In genomic region chr18:6731197-6731596, GRCh38 we compare ENCODE assay signal across 11 cellular contexts. TPM values are rescaled to one million over a fixed set of nuclear protein-coding genes. Genes with fewer than 3 reads are reported as not detected.
DNase-seq lines count a peak whose midpoint lies in the region; ATAC-seq and TF ChIP-seq lines count a peak whose summit lies in the region.
"Had no signal": no experiment of that assay in that cellular context is flagged by ENCODE, and none has a peak within 500 bp of the region (broad histone marks: within the 10 kb centered on the region; RNA-seq: fewer than 3 reads in every experiment).

No MANE protein-coding gene starts in this region.

- CTCF ChIA-PET in CD8-positive, alpha-beta T cell (lab: Charles Lee), result no interaction called here

- H3K27ac ChIP-seq in gastrocnemius medialis (peak overlapping the region; percentile 80 to 88 (median 88)), right lobe of liver (no peak overlapping the region)
- no peak overlapping the region for H3K27ac ChIP-seq in CD8-positive, alpha-beta T cell (ENCODE audit: low read depth, low read length)
- H3K27ac ChIP-seq: HL-60 had no signal

- H3K4me1 ChIP-seq in gastrocnemius medialis (peaks cover 11 to 35% of the 10 kb centered on the region in 2 donors), right lobe of liver (no peaks in the 10 kb centered on the region)
- no peaks in the 10 kb centered on the region for H3K4me1 ChIP-seq in CD8-positive, alpha-beta T cell (ENCODE audit: insufficient read depth, low read length)

- H3K4me1 Mint-ChIP-seq in CD8-positive, alpha-beta T cell (ENCODE audit: low read depth), result peaks cover 5% of the 10 kb centered on the region

- no peaks in the 10 kb centered on the region for H3K9me3 Mint-ChIP-seq in CD8-positive, alpha-beta T cell
- H3K9me3 Mint-ChIP-seq: activated naive CD8-positive, alpha-beta T cell treated with anti-CD3 and anti-CD28 coated beads, Interleukin-2, amount 50 U/mL, for 24 hours had no signal

- in situ Hi-C loops in gastrocnemius medialis (cut with MboI; ENCODE audit: low sequenced_read_pairs in 4 of 4), result no loop called here

- no peaks in the 10 kb centered on the region for H3K36me3 Mint-ChIP-seq in CD8-positive, alpha-beta T cell

- DNase-seq in H4 (ENCODE audit: low spot score) (peak; percentile 86), RPMI7951 (ENCODE audit: low read depth) (peak; percentile 33), fibroblast of peridontal ligament (ENCODE audit: extremely low read depth) (peak; percentile 98), gastrocnemius medialis (peak; percentile 42 to 58), right lobe of liver (no peak)
- no peak for DNase-seq in CD8-positive, alpha-beta T cell
- DNase-seq: activated naive CD8-positive, alpha-beta T cell treated with anti-CD3 and anti-CD28 coated beads, Interleukin-2, amount 50 U/mL, for 24 hours; NCI-H510A had no signal

- TF ChIP-seq CTCF in gastrocnemius medialis (IDR thresholded peaks at IDR 0.05 in 4 of 5, conservative IDR thresholded peaks at IDR 0.05 in 1 of 5) (no peak), right lobe of liver (IDR thresholded peaks at IDR 0.05) (no peak)
- no peak for TF ChIP-seq CTCF in CD8-positive, alpha-beta T cell (IDR thresholded peaks at IDR 0.05)

- peaks cover 18% of the 10 kb centered on the region for H3K27me3 Mint-ChIP-seq in CD8-positive, alpha-beta T cell (ENCODE audit: low read depth)

- no peaks in the 10 kb centered on the region for H3K27me3 ChIP-seq in gastrocnemius medialis
- H3K27me3 ChIP-seq in CD8-positive, alpha-beta T cell (ENCODE audit: insufficient read depth, low read length), result no peaks in the 10 kb centered on the region
- H3K27me3 ChIP-seq in right lobe of liver, result no peaks in the 10 kb centered on the region

- POLR2A ChIA-PET in CD8-positive, alpha-beta T cell (lab: Charles Lee), result no interaction called here

- H3K27ac Mint-ChIP-seq in CD8-positive, alpha-beta T cell, result no peak overlapping the region
- H3K27ac Mint-ChIP-seq: activated naive CD8-positive, alpha-beta T cell treated with anti-CD3 and anti-CD28 coated beads, Interleukin-2, amount 50 U/mL, for 24 hours had no signal

- no peaks in the 10 kb centered on the region for H3K9me3 ChIP-seq in gastrocnemius medialis
- H3K9me3 ChIP-seq in CD8-positive, alpha-beta T cell (ENCODE audit: low read length), result no peaks in the 10 kb centered on the region
- no peaks in the 10 kb centered on the region for H3K9me3 ChIP-seq in right lobe of liver

- ATAC-seq in gastrocnemius medialis (peak; percentile 53 to 67), GM21360 (IDR thresholded peaks at IDR 0.05; ENCODE audit: unreplicated experiment) (no peak), GM18519 (IDR thresholded peaks at IDR 0.05; ENCODE audit: low FRiP score, unreplicated experiment) (no peak), right lobe of liver (no peak)
- ATAC-seq in CD8-positive, alpha-beta T cell, result no peak
- ATAC-seq: activated naive CD8-positive, alpha-beta T cell treated with anti-CD3 and anti-CD28 coated beads, Interleukin-2, amount 50 U/mL, for 24 hours had no signal

- intact Hi-C loops in gastrocnemius medialis (cut with DNase I; ENCODE audit: low total_unique reads), result loop anchor here (2.0 to 5.0 kb wide), 2 partner anchors 52 to 1434 kb away; partner anchors contain the start of gene ZBTB14
- intact Hi-C loops in CD8-positive, alpha-beta T cell (cut with DNase I, micrococcal nuclease), result no loop called here
- intact Hi-C loops in right lobe of liver (cut with DNase I), result no loop called here

- WGBS in right lobe of liver (ENCODE audit: insufficient coverage, low coverage, low lambda C conversion rate, missing lambda C conversion rate), result 46% methylated on average over 6 of the region's 6 CpGs

- H3K36me3 ChIP-seq in gastrocnemius medialis, result no peaks in the 10 kb centered on the region
- H3K36me3 ChIP-seq in CD8-positive, alpha-beta T cell (ENCODE audit: insufficient read depth, low read length), result no peaks in the 10 kb centered on the region
- H3K36me3 ChIP-seq in right lobe of liver, result no peaks in the 10 kb centered on the region

- H3K4me3 ChIP-seq in gastrocnemius medialis (peak overlapping the region in 3 of 4 donors; percentile 60 to 67 (median 65)), right lobe of liver (no peak overlapping the region)
- H3K4me3 ChIP-seq in CD8-positive, alpha-beta T cell (ENCODE audit: low read depth, low read length), result no peak overlapping the region

- TF ChIP-seq POLR2A in gastrocnemius medialis (IDR thresholded peaks at IDR 0.05), result no peak
- no peak for TF ChIP-seq POLR2A in right lobe of liver (IDR thresholded peaks at IDR 0.05)

- no peak overlapping the region for H3K4me3 Mint-ChIP-seq in CD8-positive, alpha-beta T cell
- H3K4me3 Mint-ChIP-seq: activated naive CD8-positive, alpha-beta T cell treated with anti-CD3 and anti-CD28 coated beads, Interleukin-2, amount 50 U/mL, for 24 hours had no signal

RNA-seq across cellular contexts. Expression of gene ARHGAP28, which starts 1.7 kb away (rescaled TPM):
- 26.4 and 32.3 TPM in 2 replicates for total RNA-seq in H4 (2014; rRNA removed; shearing (Covaris generic))
- total RNA-seq in RPMI7951 (2014; rRNA removed; shearing (Covaris generic)), result 0.24 and 0.29 TPM in 2 replicates
- total RNA-seq in gastrocnemius medialis, result 10 to 100 TPM in 1 of 4 donors, 1 to 10 TPM in 3; 4.6 to 17.9 (median 6.2) TPM
- total RNA-seq in CD8-positive, alpha-beta T cell, result not detected
- 1 to 10 TPM in 2 of 6 experiments, under 1 TPM in 3, not detected in 1; 0.13 to 1.7 (median 0.61) TPM for total RNA-seq in right lobe of liver

Comparison
In these comparisons a context has a peak if more than half of its experiments do, and no peak if none do; other contexts are left out.
1. DNase-seq: peak in H4 (single experiment), RPMI7951 (single experiment), fibroblast of peridontal ligament (single experiment) and gastrocnemius medialis (2 of 2); none in CD8-positive, alpha-beta T cell (0 of 7) and right lobe of liver (0 of 3).
2. ATAC-seq: peak in gastrocnemius medialis (2 of 2); none in GM21360 (single experiment), CD8-positive, alpha-beta T cell (single experiment), GM18519 (single experiment) and right lobe of liver (0 of 4).
3. H3K27ac ChIP-seq: peak in gastrocnemius medialis (4 of 4); none in CD8-positive, alpha-beta T cell (single experiment) and right lobe of liver (0 of 3).
4. H3K4me3 ChIP-seq: peak in gastrocnemius medialis (3 of 4); none in CD8-positive, alpha-beta T cell (single experiment) and right lobe of liver (0 of 3).